10 cellular contexts compared by ENCODE assay signal in the genomic region with DNA sequence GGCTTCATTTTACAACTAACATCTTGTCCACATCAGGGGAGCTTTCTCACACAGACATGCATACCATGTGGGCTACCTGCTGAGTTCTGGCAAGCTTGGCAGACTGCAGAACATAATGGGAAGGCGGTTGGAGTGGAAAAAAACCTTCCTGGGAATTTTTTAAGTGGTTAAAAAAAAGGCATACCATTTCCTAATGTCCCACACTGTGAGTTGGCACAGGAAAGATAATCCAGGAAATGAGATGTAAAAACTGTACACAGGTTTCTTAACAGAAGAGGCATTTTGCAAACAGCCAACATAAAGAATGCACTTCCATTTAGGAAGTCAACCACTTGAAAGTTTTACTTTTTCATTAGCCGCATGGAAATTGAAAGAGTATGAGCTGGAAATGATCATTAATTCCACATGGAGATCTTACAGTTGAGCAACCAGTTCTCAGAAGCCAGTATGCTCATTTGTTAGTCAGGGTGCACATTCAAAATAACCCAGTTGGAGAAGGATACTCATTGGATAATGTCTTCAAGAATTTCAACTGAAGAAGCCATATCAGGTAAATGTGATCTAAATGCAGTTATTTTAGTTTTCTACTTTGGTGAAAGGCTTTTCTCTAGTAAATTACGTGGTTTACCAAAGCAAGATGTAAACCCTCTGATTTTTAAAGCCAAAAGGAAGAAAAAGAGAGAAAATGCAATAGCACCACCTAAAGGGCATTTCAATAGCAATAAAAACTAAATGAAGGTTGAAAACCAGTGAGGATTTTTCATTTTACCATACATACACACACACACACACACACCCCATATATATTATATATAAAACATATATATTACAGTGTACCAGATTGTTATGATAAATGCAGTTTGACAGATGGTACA.
A peak's percentile ranks its signal among the peaks of the same experiment; 100 is the strongest.
DNase-seq lines count a peak whose midpoint lies in the region; ATAC-seq, FAIRE-seq and TF ChIP-seq lines count a peak whose summit lies in the region.
"Had no signal": no experiment of that assay in that cellular context is flagged by ENCODE, and none has a peak within 500 bp of the region (broad histone marks: within the 10 kb centered on the region; RNA-seq: fewer than 3 reads in every experiment).

No MANE protein-coding gene starts in this region.

- H3K4me3 ChIP-seq in MM.1S (ENCODE audit: low read length) (no peak overlapping the region), testis (no peak overlapping the region)

- H3K36me3 ChIP-seq in MM.1S (replicated peaks; ENCODE audit: insufficient read depth, low read length) (no peaks in the 10 kb centered on the region), testis (ENCODE audit: low read depth, missing control alignments) (no peaks in the 10 kb centered on the region)

- no peak overlapping the region for H3K27ac ChIP-seq in MM.1S (ENCODE audit: low read length)
- no peak overlapping the region for H3K27ac ChIP-seq in testis

- no peak overlapping the region for H3K27ac Mint-ChIP-seq in activated CD8-positive, alpha-beta T cell treated with anti-CD3 and anti-CD28 coated beads for 36 hours
- no peak overlapping the region for H3K27ac Mint-ChIP-seq in activated CD8-positive, alpha-beta T cell treated with anti-CD3 and anti-CD28 coated beads, Interleukin-2, amount 10 ng/mL, durations not matched to agents 7 days and 5 days
- H3K27ac Mint-ChIP-seq: CD4-positive, alpha-beta memory T cell had no signal

- CTCF ChIA-PET in activated CD8-positive, alpha-beta T cell treated with anti-CD3 and anti-CD28 coated beads for 36 hours (lab: Charles Lee): interaction anchor here (1.3 to 1.7 kb wide), 4 partner anchors 9 to 99 kb away, joined by 3 to 4 read pairs (median 4); no protein-coding TSS in a partner anchor
- CTCF ChIA-PET in activated CD8-positive, alpha-beta T cell treated with anti-CD3 and anti-CD28 coated beads, Interleukin-2, amount 10 ng/mL, durations not matched to agents 7 days and 5 days (lab: Charles Lee): interaction anchor here (0.6 to 2.1 kb wide), 11 partner anchors 8 to 738 kb away, joined by 3 to 11 read pairs (median 3); no protein-coding TSS in a partner anchor

- H3K4me3 Mint-ChIP-seq in activated CD8-positive, alpha-beta T cell treated with anti-CD3 and anti-CD28 coated beads for 36 hours: no peak overlapping the region
- H3K4me3 Mint-ChIP-seq in activated CD8-positive, alpha-beta T cell treated with anti-CD3 and anti-CD28 coated beads, Interleukin-2, amount 10 ng/mL, durations not matched to agents 7 days and 5 days: no peak overlapping the region
- H3K4me3 Mint-ChIP-seq: CD4-positive, alpha-beta memory T cell had no signal

- TF ChIP-seq POLR2A in testis (IDR thresholded peaks at IDR 0.05) (no peak), GM12892 (IDR thresholded peaks at IDR 0.05; ENCODE audit: low read depth, low read length) (no peak)

- intact Hi-C loops in activated CD8-positive, alpha-beta T cell treated with anti-CD3 and anti-CD28 coated beads for 36 hours (cut with micrococcal nuclease): no loop called here
- intact Hi-C loops in testis (cut with DNase I; ENCODE audit: low total_unique reads): loop anchor here (10.0 kb wide), 1 partner anchor 739 kb away; no protein-coding TSS in a partner anchor

- no peaks in the 10 kb centered on the region for H3K27me3 Mint-ChIP-seq in activated CD8-positive, alpha-beta T cell treated with anti-CD3 and anti-CD28 coated beads for 36 hours
- H3K27me3 Mint-ChIP-seq in activated CD8-positive, alpha-beta T cell treated with anti-CD3 and anti-CD28 coated beads, Interleukin-2, amount 10 ng/mL, durations not matched to agents 7 days and 5 days (ENCODE audit: low read depth): no peaks in the 10 kb centered on the region
- H3K27me3 Mint-ChIP-seq: CD4-positive, alpha-beta memory T cell had no signal

- H3K4me2 ChIP-seq in MM.1S (ENCODE audit: low read depth, low read length): no peak overlapping the region

- DNase-seq in activated CD8-positive, alpha-beta T cell treated with anti-CD3 and anti-CD28 coated beads for 36 hours: no peak
- DNase-seq in activated CD8-positive, alpha-beta T cell treated with anti-CD3 and anti-CD28 coated beads, Interleukin-2, amount 10 ng/mL, durations not matched to agents 7 days and 5 days: no peak
- no peak for DNase-seq in MM.1S
- DNase-seq in cerebellar nuclear complex (lab: John Stamatoyannopoulos, UW): peak; percentile 42 to 61
- DNase-seq in stromal cell of bone marrow (ENCODE audit: low read depth): peak; percentile 56
- DNase-seq in testis: no peak
- DNase-seq in GM12892 (ENCODE audit: insufficient read length): no peak
- DNase-seq in NCI-H345 treated with DMSO at 0.1 percent for 48 hours (lab: John Stamatoyannopoulos, UW; ENCODE audit: unreplicated experiment): no peak
- DNase-seq: amniotic stem cell; CD4-positive, alpha-beta memory T cell had no signal

- H3K9me2 ChIP-seq in MM.1S (replicated peaks; ENCODE audit: insufficient read depth, low read length): no peaks in the 10 kb centered on the region

- no peaks in the 10 kb centered on the region for H3K27me3 ChIP-seq in MM.1S (replicated peaks; ENCODE audit: insufficient read depth, low read length)
- H3K27me3 ChIP-seq in testis: no peaks in the 10 kb centered on the region

- no peak for FAIRE-seq in GM12892 (lab: Jason Lieb, UNC)

- peak; percentile 54 for TF ChIP-seq CTCF in activated CD8-positive, alpha-beta T cell treated with anti-CD3 and anti-CD28 coated beads for 36 hours (IDR thresholded peaks at IDR 0.05)
- TF ChIP-seq CTCF in MM.1S (IDR thresholded peaks at IDR 0.05; ENCODE audit: low read length): peak; percentile 30
- no peak for TF ChIP-seq CTCF in testis (IDR thresholded peaks at IDR 0.05)

- ATAC-seq in activated CD8-positive, alpha-beta T cell treated with anti-CD3 and anti-CD28 coated beads for 36 hours: no peak
- no peak for ATAC-seq in activated CD8-positive, alpha-beta T cell treated with anti-CD3 and anti-CD28 coated beads, Interleukin-2, amount 10 ng/mL, durations not matched to agents 7 days and 5 days

- no peak overlapping the region for H3K9ac ChIP-seq in MM.1S (ENCODE audit: low read length)

- no peaks in the 10 kb centered on the region for H3K79me2 ChIP-seq in MM.1S (ENCODE audit: low read length)

- 88 to 90% methylated on average over 3 of the region's 3 CpGs for WGBS in testis, 2 donors

- H3K9me3 Mint-ChIP-seq in activated CD8-positive, alpha-beta T cell treated with anti-CD3 and anti-CD28 coated beads for 36 hours: no peaks in the 10 kb centered on the region
- no peaks in the 10 kb centered on the region for H3K9me3 Mint-ChIP-seq in activated CD8-positive, alpha-beta T cell treated with anti-CD3 and anti-CD28 coated beads, Interleukin-2, amount 10 ng/mL, durations not matched to agents 7 days and 5 days (ENCODE audit: insufficient read depth)
- H3K9me3 Mint-ChIP-seq: CD4-positive, alpha-beta memory T cell had no signal

- H3K9me3 ChIP-seq in MM.1S (replicated peaks; ENCODE audit: insufficient read depth, low read length) (no peaks in the 10 kb centered on the region), testis (no peaks in the 10 kb centered on the region)

- POLR2A ChIA-PET in activated CD8-positive, alpha-beta T cell treated with anti-CD3 and anti-CD28 coated beads for 36 hours (lab: Charles Lee): interaction anchor here (1.0 kb wide), 1 partner anchor 193 kb away, joined by 3 read pairs; no protein-coding TSS in a partner anchor
- POLR2A ChIA-PET in activated CD8-positive, alpha-beta T cell treated with anti-CD3 and anti-CD28 coated beads, Interleukin-2, amount 10 ng/mL, durations not matched to agents 7 days and 5 days (lab: Charles Lee): no interaction called here

- H3K36me3 Mint-ChIP-seq in activated CD8-positive, alpha-beta T cell treated with anti-CD3 and anti-CD28 coated beads for 36 hours (ENCODE audit: low read depth): no peaks in the 10 kb centered on the region
- no peaks in the 10 kb centered on the region for H3K36me3 Mint-ChIP-seq in activated CD8-positive, alpha-beta T cell treated with anti-CD3 and anti-CD28 coated beads, Interleukin-2, amount 10 ng/mL, durations not matched to agents 7 days and 5 days (ENCODE audit: low read depth)

- no peaks in the 10 kb centered on the region for H4K20me1 ChIP-seq in MM.1S (ENCODE audit: insufficient read depth, low read length)

- H3F3A ChIP-seq in MM.1S (ENCODE audit: insufficient read depth, low read length): no peaks in the 10 kb centered on the region

- H3K4me1 ChIP-seq in MM.1S (ENCODE audit: low read length) (no peaks in the 10 kb centered on the region), testis (no peaks in the 10 kb centered on the region)

- H2AFZ ChIP-seq in MM.1S (ENCODE audit: low read length): no peak overlapping the region

- H3K4me1 Mint-ChIP-seq in activated CD8-positive, alpha-beta T cell treated with anti-CD3 and anti-CD28 coated beads for 36 hours (ENCODE audit: low read depth): no peaks in the 10 kb centered on the region
- peaks cover 2% of the 10 kb centered on the region for H3K4me1 Mint-ChIP-seq in activated CD8-positive, alpha-beta T cell treated with anti-CD3 and anti-CD28 coated beads, Interleukin-2, amount 10 ng/mL, durations not matched to agents 7 days and 5 days (ENCODE audit: low read depth)
- H3K4me1 Mint-ChIP-seq: CD4-positive, alpha-beta memory T cell had no signal

Comparison
In these comparisons a context has a peak if more than half of its experiments do, and no peak if none do; other contexts are left out.
1. DNase-seq: peak in cerebellar nuclear complex (2 of 2) and stromal cell of bone marrow (single experiment); none in activated CD8-positive, alpha-beta T cell treated with anti-CD3 and anti-CD28 coated beads for 36 hours (single experiment), activated CD8-positive, alpha-beta T cell treated with anti-CD3 and anti-CD28 coated beads, Interleukin-2, amount 10 ng/mL, durations not matched to agents 7 days and 5 days (single experiment), MM.1S (single experiment), testis (single experiment), GM12892 (single experiment) and NCI-H345 treated with DMSO at 0.1 percent for 48 hours (single experiment).
2. CTCF ChIP-seq: peak in activated CD8-positive, alpha-beta T cell treated with anti-CD3 and anti-CD28 coated beads for 36 hours (single experiment) and MM.1S (single experiment); none in testis (0 of 3).